ENCODE assay signal across 1 cellular context in genomic region chrX:53235566-53235965, GRCh38.
TF ChIP-seq lines count a peak whose summit lies in the region.

No MANE protein-coding gene starts in this region.

TF ChIP-seq in HEK293, 187 proteins besides CTCF, POLR2A, EP300 and RAD21 (continued from another document):
- TF ChIP-seq ZNF324 (tag by site-specific recombination; IDR thresholded peaks at IDR 0.05) (no peak), ZNF623 (tag by site-specific recombination; IDR thresholded peaks at IDR 0.05) (no peak), SP3 (tag by site-specific recombination; IDR thresholded peaks at IDR 0.05) (no peak), SCRT1 (tag by site-specific recombination; IDR thresholded peaks at IDR 0.05; ENCODE audit: borderline replicate concordance) (peak; percentile 91), ZNF677 (tag by site-specific recombination; IDR thresholded peaks at IDR 0.05) (no peak), ZSCAN30 (tag by site-specific recombination; IDR thresholded peaks at IDR 0.05) (no peak), ZNF133 (tag by site-specific recombination; IDR thresholded peaks at IDR 0.05) (no peak)
